In genomic region chr6:3005874-3006273, GRCh38 we compare ENCODE assay signal across 29 cellular contexts.
"Had no signal": no experiment of that assay in that cellular context is flagged by ENCODE, and none has a peak within 500 bp of the region (broad histone marks: within the 10 kb centered on the region; RNA-seq: fewer than 3 reads in every experiment).

No MANE protein-coding gene starts in this region.

- H3K27me3 ChIP-seq: brain microvascular endothelial cell, cardiac muscle cell, MG63, Peyer's patch, SJCRH30 had no signal

- H3K9me3 ChIP-seq: MG63, Peyer's patch, SJCRH30 had no signal

- H3K4me1 ChIP-seq: SJCRH30 had no signal

- ATAC-seq: activated CD4-positive, alpha-beta T cell treated with anti-CD3 and anti-CD28 coated beads for 36 hours; activated CD8-positive, alpha-beta memory T cell treated with anti-CD3 and anti-CD28 coated beads, Interleukin-2, amount 10 ng/mL, durations not matched to agents 7 days and 5 days; activated T-cell treated with anti-CD3 and anti-CD28 coated beads, Interleukin-2, amount 50 U/mL, for 4 hours had no signal

- H3K27me3 Mint-ChIP-seq: activated CD4-positive, alpha-beta memory T cell treated with anti-CD3 and anti-CD28 coated beads, Interleukin-2, amount 10 ng/mL, durations not matched to agents 7 days and 5 days; activated CD4-positive, alpha-beta T cell treated with anti-CD3 and anti-CD28 coated beads for 36 hours; activated CD8-positive, alpha-beta memory T cell treated with anti-CD3 and anti-CD28 coated beads, Interleukin-2, amount 10 ng/mL, durations not matched to agents 7 days and 5 days; activated naive CD8-positive, alpha-beta T cell had no signal

- H3K9ac ChIP-seq: SK-N-SH had no signal

- H3K4me3 ChIP-seq: cardiac muscle cell, MG63, Peyer's patch, SJCRH30 had no signal

- H3K27ac ChIP-seq: brain microvascular endothelial cell, cardiac muscle cell, Peyer's patch, RWPE1, SJCRH30, VCaP had no signal

- DNase-seq: activated CD4-positive, alpha-beta memory T cell treated with anti-CD3 and anti-CD28 coated beads, Interleukin-2, amount 10 ng/mL, durations not matched to agents 7 days and 5 days; activated CD4-positive, alpha-beta T cell treated with anti-CD3 and anti-CD28 coated beads for 36 hours; activated CD4-positive, alpha-beta T cell treated with anti-CD3 and anti-CD28 coated beads, Interleukin-2, amount 50 U/mL, for 1 hour; activated effector memory CD4-positive, alpha-beta T cell treated with anti-CD3 and anti-CD28 coated beads, Interleukin-2, amount 50 U/mL, for 16 hours; activated naive CD4-positive, alpha-beta T cell treated with Interleukin-2 at 50 U/mL for 16 hours; activated T-cell treated with anti-CD3 and anti-CD28 coated beads, Interleukin-2, amount 50 U/mL, for 4 hours; amygdala; brain microvascular endothelial cell; MG63; MV-4-11; NCI-H1092 treated with DMSO at 0.1 percent for 48 hours; NCI-H1417 treated with DMSO at 0.1 percent for 48 hours; NCI-H1694; NCI-H2029; NCI-H2107; NCI-H2171 treated with DMSO at 0.1 percent for 48 hours; NCI-H226; NCI-H69; NK-92 treated with Interleukin-12 subunit alpha and Interleukin-12 subunit beta, amount 100 ng/mL, for 24 hours; Right ventricle myocardium superior; SJCRH30; SK-N-SH; T-helper 1 cell had no signal

- H3K4me3 Mint-ChIP-seq: activated CD4-positive, alpha-beta memory T cell treated with anti-CD3 and anti-CD28 coated beads, Interleukin-2, amount 10 ng/mL, durations not matched to agents 7 days and 5 days; activated CD4-positive, alpha-beta T cell treated with anti-CD3 and anti-CD28 coated beads for 36 hours; activated CD8-positive, alpha-beta memory T cell treated with anti-CD3 and anti-CD28 coated beads, Interleukin-2, amount 10 ng/mL, durations not matched to agents 7 days and 5 days; activated naive CD8-positive, alpha-beta T cell; activated T-cell treated with anti-CD3 and anti-CD28 coated beads, Interleukin-2, amount 50 U/mL, for 4 hours had no signal

- H3K9me2 ChIP-seq: SK-N-SH had no signal

- H3K27ac Mint-ChIP-seq: activated CD4-positive, alpha-beta memory T cell treated with anti-CD3 and anti-CD28 coated beads, Interleukin-2, amount 10 ng/mL, durations not matched to agents 7 days and 5 days; activated CD4-positive, alpha-beta T cell treated with anti-CD3 and anti-CD28 coated beads for 36 hours; activated CD8-positive, alpha-beta memory T cell treated with anti-CD3 and anti-CD28 coated beads, Interleukin-2, amount 10 ng/mL, durations not matched to agents 7 days and 5 days; activated naive CD8-positive, alpha-beta T cell had no signal

- H3K4me2 ChIP-seq: SK-N-SH had no signal
